Comparison of ENCODE assay signal across 8 cellular contexts in the genomic region with DNA sequence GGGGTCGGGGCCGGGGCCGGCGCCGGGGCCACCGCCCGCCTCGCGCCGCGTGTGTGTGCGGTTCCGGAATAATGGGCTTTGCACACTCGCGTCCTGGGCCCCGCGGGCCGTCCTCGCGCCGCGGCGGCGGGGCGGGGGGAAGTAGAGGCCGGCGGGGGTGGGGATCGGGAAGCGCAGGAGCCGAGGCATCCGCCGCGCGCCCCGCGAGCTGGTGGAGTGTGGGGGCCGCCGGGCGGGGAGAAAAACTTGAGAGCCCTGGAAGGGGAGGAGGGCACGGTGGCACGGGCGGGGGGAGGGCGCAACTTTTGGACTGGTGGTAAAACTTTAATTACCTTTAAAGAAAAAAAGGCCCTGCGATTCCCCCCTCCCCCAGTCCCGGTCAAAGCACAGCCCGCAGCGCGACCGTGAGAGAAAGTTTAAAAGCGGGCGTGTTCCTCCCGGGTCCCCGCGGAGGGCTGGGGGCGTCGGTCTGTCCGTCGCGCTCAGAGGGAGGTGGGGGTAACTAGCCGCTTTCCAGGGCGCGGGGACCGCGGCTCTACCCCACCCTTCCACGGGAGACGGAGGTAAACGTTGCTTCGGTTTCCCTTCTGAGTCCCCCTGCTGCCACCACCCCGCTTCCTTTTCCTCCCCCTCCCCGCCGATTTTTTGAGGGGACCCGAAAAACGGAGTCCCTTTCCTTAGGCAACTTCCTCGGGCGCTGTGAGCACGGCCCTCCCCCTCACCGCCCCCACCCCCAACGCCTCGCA. TPM values are rescaled to one million over a fixed set of nuclear protein-coding genes. Genes with fewer than 3 reads are reported as not detected.
A peak's percentile ranks its signal among the peaks of the same experiment; 100 is the strongest.
DNase-seq lines count a peak whose midpoint lies in the region; FAIRE-seq and TF ChIP-seq lines count a peak whose summit lies in the region.

No MANE protein-coding gene starts in this region.

- POLR2A ChIA-PET in endothelial cell of umbilical vein (lab: Charles Lee), result interaction anchor here (0.7 to 1.4 kb wide), 2 partner anchors 246 to 521 kb away, joined by 4 to 11 read pairs; no protein-coding TSS in a partner anchor

- H3K79me2 ChIP-seq in endothelial cell of umbilical vein (ENCODE audit: control insufficient read depth, insufficient read depth, low read length), result peaks cover 58% of the 10 kb centered on the region

- BruUV-seq in endothelial cell of umbilical vein (replicated peaks; lab: Mats Ljungman, UMichigan), result no TSS peak

- H3K4me2 ChIP-seq in endothelial cell of umbilical vein (ENCODE audit: insufficient read depth, low read length), result peak overlapping the region; percentile 81

- FAIRE-seq in endothelial cell of umbilical vein (lab: Jason Lieb, UNC), result no peak

- H3K9ac ChIP-seq in endothelial cell of umbilical vein (replicated peaks; ENCODE audit: extremely low read depth, insufficient read depth, low read length), result peak overlapping the region; percentile 92
- peak overlapping the region; percentile 63 for H3K9ac ChIP-seq in mucosa of stomach (ENCODE audit: low read length)

- H3K27me3 ChIP-seq in endothelial cell of umbilical vein (ENCODE audit: control insufficient read depth in 2 of 2, insufficient read depth in 2 of 2, low read length in 2 of 2), result no peaks in the 10 kb centered on the region
- H3K27me3 ChIP-seq in mucosa of stomach (ENCODE audit: control insufficient read depth, insufficient read depth, low read length), result no peaks in the 10 kb centered on the region

- H3K9me3 ChIP-seq in endothelial cell of umbilical vein (replicated peaks; ENCODE audit: control insufficient read depth, insufficient read depth, low read length) (no peaks in the 10 kb centered on the region), mucosa of stomach (ENCODE audit: control insufficient read depth, low read length) (no peaks in the 10 kb centered on the region)

- H3K4me1 ChIP-seq in endothelial cell of umbilical vein (ENCODE audit: control insufficient read depth, extremely low read depth, insufficient read depth, low read length) (peaks cover 17% of the 10 kb centered on the region), mucosa of stomach (ENCODE audit: control insufficient read depth, insufficient read depth, low read length) (no peaks in the 10 kb centered on the region)

- peak overlapping the region; percentile 80 to 87 (median 84) for H3K4me3 ChIP-seq in endothelial cell of umbilical vein (replicated peaks in 1 of 3; ENCODE audit: insufficient read depth in 1 of 3, low read depth in 1 of 3, low read length in 3 of 3)
- H3K4me3 ChIP-seq in mucosa of stomach (ENCODE audit: low read length), result peak overlapping the region; percentile 85

- intact Hi-C loops in endothelial cell of umbilical vein (cut with micrococcal nuclease), result loop anchor here (2.0 kb wide), 2 partner anchors 347 to 519 kb away; no protein-coding TSS in a partner anchor

- H4K20me1 ChIP-seq in endothelial cell of umbilical vein (replicated peaks; ENCODE audit: control insufficient read depth, extremely low read depth, insufficient read depth, low read length), result peaks cover 2% of the 10 kb centered on the region

- CTCF ChIA-PET in endothelial cell of umbilical vein (lab: Charles Lee), result interaction anchor here (0.6 to 2.6 kb wide), 26 partner anchors 11 to 521 kb away, joined by 3 to 35 read pairs (median 6); no protein-coding TSS in a partner anchor

- peak overlapping the region; percentile 63 for H2AFZ ChIP-seq in endothelial cell of umbilical vein (ENCODE audit: low read depth, low read length)

- H3K9me1 ChIP-seq in endothelial cell of umbilical vein (replicated peaks; ENCODE audit: control insufficient read depth, extremely low read depth, insufficient read depth, low read length), result no peaks in the 10 kb centered on the region

- H3K27ac ChIP-seq in endothelial cell of umbilical vein (ENCODE audit: insufficient read depth, low read depth, low read length), result peak overlapping the region; percentile 79
- peak overlapping the region; percentile 38 for H3K27ac ChIP-seq in substantia nigra (ENCODE audit: low read depth, low read length, poor library complexity, severe bottlenecking)

- TF ChIP-seq POLR2A in endothelial cell of umbilical vein (IDR thresholded peaks at IDR 0.05; ENCODE audit: low read depth, low read length), result no peak

- H3K36me3 ChIP-seq in endothelial cell of umbilical vein (ENCODE audit: control insufficient read depth in 2 of 2, extremely low read depth in 1 of 2, insufficient read depth in 2 of 2, low read length in 2 of 2), result peaks cover 0 to 8% of the 10 kb centered on the region in 2 experiments
- H3K36me3 ChIP-seq in mucosa of stomach (ENCODE audit: control insufficient read depth, insufficient read depth, low read length), result no peaks in the 10 kb centered on the region

- peak; percentile 23 for DNase-seq in EH (ENCODE audit: low read depth)
- peak; percentile 40 for DNase-seq in HuH-7 (ENCODE audit: low spot score)
- peak; percentile 47 for DNase-seq in activated CD8-positive, alpha-beta memory T cell treated with anti-CD3 and anti-CD28 coated beads, Interleukin-2, amount 50 U/mL, for 4 hours
- peak; percentile 43 for DNase-seq in endothelial cell of umbilical vein (ENCODE audit: low read depth, low spot score)
- DNase-seq in substantia nigra (lab: John Stamatoyannopoulos, UW), result peak in 30 of 49 donors; percentile 1 to 51 (median 20)
- no peak for DNase-seq in superior temporal gyrus (ENCODE audit: extremely low spot score)
- no peak for DNase-seq in NCI-H1105 treated with DMSO at 0.1 percent for 48 hours (lab: John Stamatoyannopoulos, UW)

- dilution Hi-C loops in endothelial cell of umbilical vein (cut with MboI; ENCODE audit: extremely low pct_ligation_motif_present, low sequenced_read_pairs), result no loop called here

- no peak for TF ChIP-seq CTCF in endothelial cell of umbilical vein (IDR thresholded peaks at IDR 0.05; ENCODE audit: extremely low read depth in 1 of 2, insufficient read depth in 1 of 2, low read depth in 1 of 2, low read length in 2 of 2)

TF ChIP-seq in endothelial cell of umbilical vein, 7 proteins besides CTCF, POLR2A, EP300 and RAD21:
- TF ChIP-seq EZH2 (IDR thresholded peaks at IDR 0.05; ENCODE audit: borderline replicate concordance, low read depth, low read length, severe bottlenecking) (no peak), POLR2AphosphoS5 (IDR thresholded peaks at IDR 0.05; ENCODE audit: insufficient read depth, low read depth, low read length) (peak; percentile 29)

RNA-seq across cellular contexts. Expression of a gene that starts 1.9 kb away (rescaled TPM):
- 77.1 and 86.1 TPM in 2 replicates for total RNA-seq in endothelial cell of umbilical vein
- polyA plus RNA-seq in endothelial cell of umbilical vein, result 17.0 and 26.5 TPM in 2 replicates
- polyA plus RNA-seq in endothelial cell of umbilical vein (2011; cell fraction: cytosol; rRNA removed), result 25.9 and 27.1 TPM in 2 replicates
- polyA plus RNA-seq in endothelial cell of umbilical vein (2011; cell fraction: nucleus; rRNA removed), result 70.4 and 91.2 TPM in 2 replicates
- 42.5 and 44.9 TPM in 2 replicates for polyA plus RNA-seq in endothelial cell of umbilical vein (2012)
- 63.5 and 70.3 TPM in 2 replicates for polyA minus RNA-seq in endothelial cell of umbilical vein
- 1.1 TPM for polyA minus RNA-seq in endothelial cell of umbilical vein (2011; cell fraction: cytosol; rRNA and poly(A)+ RNA removed)
- 98.3 and 114 TPM in 2 replicates for polyA minus RNA-seq in endothelial cell of umbilical vein (2011; cell fraction: nucleus; rRNA and poly(A)+ RNA removed)

Comparison
In these comparisons a context has a peak if more than half of its experiments do, and no peak if none do; other contexts are left out.
1. DNase-seq: peak in EH (single experiment), HuH-7 (single experiment), activated CD8-positive, alpha-beta memory T cell treated with anti-CD3 and anti-CD28 coated beads, Interleukin-2, amount 50 U/mL, for 4 hours (single experiment), endothelial cell of umbilical vein (single experiment) and substantia nigra (30 of 49); none in superior temporal gyrus (single experiment) and NCI-H1105 treated with DMSO at 0.1 percent for 48 hours (single experiment).